ENCODE assay signal across 10 cellular contexts in the genomic region with DNA sequence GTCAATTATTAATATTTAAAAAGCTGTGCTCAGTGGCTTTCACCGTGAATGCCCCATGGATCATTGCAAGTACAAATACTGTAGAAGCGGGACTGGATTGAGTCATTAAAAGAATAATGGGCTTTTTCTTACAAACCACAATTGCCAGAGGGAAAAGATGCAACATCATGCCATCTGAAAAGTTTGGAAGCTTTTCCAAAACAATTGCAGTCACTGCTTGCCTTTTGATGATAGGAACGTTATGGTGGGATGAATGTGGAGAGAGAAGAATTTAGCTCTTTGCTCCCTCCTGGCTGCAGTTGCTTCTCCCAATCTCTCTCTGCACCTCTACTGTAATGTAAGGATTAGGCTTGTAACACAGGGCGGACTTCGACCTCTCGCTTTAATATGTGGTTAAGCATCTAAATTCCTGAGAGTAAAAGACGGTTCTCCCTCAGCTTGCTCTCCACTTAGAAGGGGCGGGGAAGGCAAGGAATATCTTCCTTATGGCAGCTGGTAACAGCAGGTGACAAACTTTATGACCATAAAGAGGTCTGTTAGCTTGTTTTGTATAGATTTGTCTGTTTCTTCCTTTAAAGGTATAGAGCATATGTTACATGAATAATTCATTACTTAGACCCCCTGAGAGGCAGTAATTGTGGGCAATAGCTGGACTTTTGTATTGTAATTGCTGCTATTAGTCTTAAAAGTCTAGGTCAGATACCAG.
DNase-seq lines count a peak whose midpoint lies in the region; ATAC-seq, FAIRE-seq and TF ChIP-seq lines count a peak whose summit lies in the region.
"Had no signal": no experiment of that assay in that cellular context is flagged by ENCODE, and none has a peak within 500 bp of the region (broad histone marks: within the 10 kb centered on the region; RNA-seq: fewer than 3 reads in every experiment).

No MANE protein-coding gene starts in this region.

- TF ChIP-seq CTCF in astrocyte (IDR thresholded peaks at IDR 0.05; ENCODE audit: insufficient read depth, low read depth, low read length) (no peak), mesothelial cell of epicardium (IDR thresholded peaks at IDR 0.05; ENCODE audit: unreplicated experiment) (no peak)

- H3K9me3 Mint-ChIP-seq in astrocyte (ENCODE audit: unreplicated experiment) (no peaks in the 10 kb centered on the region), mesothelial cell of epicardium (no peaks in the 10 kb centered on the region)
- H3K9me3 Mint-ChIP-seq: activated naive CD4-positive, alpha-beta T cell treated with anti-CD3 and anti-CD28 coated beads, Interleukin-2, amount 50 U/mL, for 24 hours had no signal

- no peaks in the 10 kb centered on the region for H3K9me3 ChIP-seq in astrocyte (ENCODE audit: insufficient read depth, low read depth, low read length)

- H3K36me3 Mint-ChIP-seq in astrocyte (ENCODE audit: low read depth, unreplicated experiment) (no peaks in the 10 kb centered on the region), mesothelial cell of epicardium (no peaks in the 10 kb centered on the region)

- no peak overlapping the region for H3K27ac ChIP-seq in astrocyte (ENCODE audit: low read depth, low read length)

- H3K9ac ChIP-seq in astrocyte (ENCODE audit: low read length), result no peak overlapping the region

- no peaks in the 10 kb centered on the region for H4K20me1 ChIP-seq in astrocyte (ENCODE audit: insufficient read depth, low read length)

- no peak for ATAC-seq in GM19023 (IDR thresholded peaks at IDR 0.05; ENCODE audit: unreplicated experiment)

- no peaks in the 10 kb centered on the region for H3K79me2 ChIP-seq in astrocyte (ENCODE audit: insufficient read depth, low read length)

- H3K4me1 Mint-ChIP-seq in astrocyte (ENCODE audit: low read depth, unreplicated experiment), result peaks cover 18% of the 10 kb centered on the region
- H3K4me1 Mint-ChIP-seq in mesothelial cell of epicardium, result peaks cover 41% of the 10 kb centered on the region

- peaks cover 17% of the 10 kb centered on the region for H3K4me1 ChIP-seq in astrocyte (ENCODE audit: insufficient read depth, low read length)

- H3K27me3 Mint-ChIP-seq in astrocyte (ENCODE audit: low read depth, unreplicated experiment) (no peaks in the 10 kb centered on the region), mesothelial cell of epicardium (ENCODE audit: low read depth) (no peaks in the 10 kb centered on the region)
- H3K27me3 Mint-ChIP-seq: activated naive CD4-positive, alpha-beta T cell treated with anti-CD3 and anti-CD28 coated beads, Interleukin-2, amount 50 U/mL, for 24 hours; stimulated activated naive B cell treated with anti-CD40 and anti-IgM and Interleukin-4, amounts not matched to agents 10 μg/mL and 1 μg/mL and 100 μg/mL, for 72 hours had no signal

- no peaks in the 10 kb centered on the region for H3K27me3 ChIP-seq in astrocyte (ENCODE audit: insufficient read depth, low read length)

- peak; percentile 53 for DNase-seq in AG08395 (ENCODE audit: low spot score)
- peak; percentile 86 for DNase-seq in LoVo (ENCODE audit: low spot score)
- DNase-seq in astrocyte (ENCODE audit: low read depth), result peak; percentile 49
- DNase-seq in left kidney (ENCODE audit: low read depth, low spot score), result peak; percentile 64
- DNase-seq in activated CD4-positive, alpha-beta T cell treated with anti-CD3 and anti-CD28 coated beads for 4 hours, result no peak
- DNase-seq in activated effector memory CD4-positive, alpha-beta T cell treated with anti-CD3 and anti-CD28 coated beads, Interleukin-2, amount 50 U/mL, for 16 hours, result no peak
- no peak for DNase-seq in mesothelial cell of epicardium (ENCODE audit: low spot score in 2 of 2, unreplicated experiment in 2 of 2)
- DNase-seq: stimulated activated naive B cell treated with anti-CD40 and anti-IgM and Interleukin-4, amounts not matched to agents 10 μg/mL and 1 μg/mL and 100 μg/mL, for 72 hours had no signal

- H2AFZ ChIP-seq in astrocyte (ENCODE audit: low read depth, low read length), result no peak overlapping the region

- no peak for FAIRE-seq in astrocyte (lab: Jason Lieb, UNC)

- H3K4me3 Mint-ChIP-seq in astrocyte (ENCODE audit: unreplicated experiment) (no peak overlapping the region), mesothelial cell of epicardium (no peak overlapping the region)
- H3K4me3 Mint-ChIP-seq: activated naive CD4-positive, alpha-beta T cell treated with anti-CD3 and anti-CD28 coated beads, Interleukin-2, amount 50 U/mL, for 24 hours had no signal

- no peak overlapping the region for H3K4me3 ChIP-seq in astrocyte (ENCODE audit: insufficient read depth, low read depth, low read length)

- H3K4me2 ChIP-seq in astrocyte (ENCODE audit: low read length), result peak overlapping the region; percentile 23

- no peaks in the 10 kb centered on the region for H3K36me3 ChIP-seq in astrocyte (ENCODE audit: insufficient read depth, low read length)

- no peak overlapping the region for H3K27ac Mint-ChIP-seq in astrocyte (ENCODE audit: unreplicated experiment)
- no peak overlapping the region for H3K27ac Mint-ChIP-seq in mesothelial cell of epicardium
- H3K27ac Mint-ChIP-seq: activated naive CD4-positive, alpha-beta T cell treated with anti-CD3 and anti-CD28 coated beads, Interleukin-2, amount 50 U/mL, for 24 hours had no signal

Comparison
In these comparisons a context has a peak if more than half of its experiments do, and no peak if none do; other contexts are left out.
1. DNase-seq: peak in AG08395 (single experiment), LoVo (single experiment), astrocyte (single experiment) and left kidney (single experiment); none in activated CD4-positive, alpha-beta T cell treated with anti-CD3 and anti-CD28 coated beads for 4 hours (0 of 2), activated effector memory CD4-positive, alpha-beta T cell treated with anti-CD3 and anti-CD28 coated beads, Interleukin-2, amount 50 U/mL, for 16 hours (single experiment) and mesothelial cell of epicardium (0 of 2).